12 cellular contexts compared by ENCODE assay signal in the genomic region with DNA sequence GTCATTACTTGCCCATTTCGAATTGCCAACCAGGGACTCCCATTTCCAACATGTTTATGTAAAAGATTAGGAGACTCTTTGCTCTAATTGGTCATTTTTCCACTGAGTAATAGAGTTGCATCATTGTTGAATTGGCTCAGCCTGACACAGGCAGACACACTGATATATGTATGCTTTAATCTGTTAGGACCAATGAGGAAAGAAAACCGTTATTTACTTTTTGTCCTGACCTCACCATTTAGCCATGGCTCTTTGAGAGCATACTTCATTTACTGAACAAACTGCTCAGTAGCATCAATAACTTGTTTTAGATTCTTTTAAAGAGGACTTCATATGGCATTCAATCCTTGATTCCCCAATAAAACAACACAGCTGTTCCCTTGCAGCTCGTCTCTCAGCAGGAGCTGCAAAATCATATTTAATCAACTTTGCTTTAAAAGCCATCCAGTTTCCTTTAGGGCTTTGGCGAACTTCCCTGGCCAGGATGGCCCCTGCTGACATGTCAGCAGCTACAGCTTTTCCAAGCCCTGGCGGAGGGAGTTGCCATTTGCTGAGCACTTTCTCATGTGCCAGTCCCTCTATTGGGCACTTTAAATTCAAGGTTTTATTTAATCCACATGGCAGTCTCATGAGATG.
DNase-seq lines count a peak whose midpoint lies in the region; FAIRE-seq and TF ChIP-seq lines count a peak whose summit lies in the region.
"Had no signal": no experiment of that assay in that cellular context is flagged by ENCODE, and none has a peak within 500 bp of the region (broad histone marks: within the 10 kb centered on the region; RNA-seq: fewer than 3 reads in every experiment).

No MANE protein-coding gene starts in this region.

- H3K27ac ChIP-seq in coronary artery (peak overlapping the region; percentile 2 to 20), muscle layer of duodenum (ENCODE audit: low read length) (peak overlapping the region; percentile 7)
- H3K27ac ChIP-seq: sigmoid colon had no signal

- TF ChIP-seq CTCF in coronary artery (IDR thresholded peaks at IDR 0.05): no peak

- H3K36me3 ChIP-seq in muscle layer of duodenum (ENCODE audit: control insufficient read depth in 1 of 2, insufficient read depth in 2 of 2, low read length in 2 of 2): no peaks in the 10 kb centered on the region
- H3K36me3 ChIP-seq: sigmoid colon had no signal

- H3K27me3 ChIP-seq in muscle layer of duodenum (ENCODE audit: low read depth, low read length): no peaks in the 10 kb centered on the region
- H3K27me3 ChIP-seq: sigmoid colon had no signal

- no peak for FAIRE-seq in RCC 7860 (lab: Jason Lieb, UNC)

- no peak overlapping the region for H3K4me3 ChIP-seq in coronary artery
- no peak overlapping the region for H3K4me3 ChIP-seq in muscle layer of duodenum (ENCODE audit: low read depth in 1 of 2, low read length in 2 of 2)
- H3K4me3 ChIP-seq: sigmoid colon had no signal

- H3K9me3 ChIP-seq in muscle layer of duodenum (ENCODE audit: control insufficient read depth in 1 of 2, low read length in 2 of 2): no peaks in the 10 kb centered on the region
- H3K9me3 ChIP-seq: sigmoid colon had no signal

- no peaks in the 10 kb centered on the region for H3K4me1 ChIP-seq in muscle layer of duodenum (ENCODE audit: control insufficient read depth in 1 of 2, insufficient read depth in 2 of 2, low read length in 2 of 2)

- DNase-seq in Daoy (ENCODE audit: low read depth) (peak; percentile 57), NCI-H446 (lab: John Stamatoyannopoulos, UW) (peak; percentile 16 to 77), coronary artery (ENCODE audit: low spot score) (no peak), RCC 7860 (ENCODE audit: low spot score) (no peak), islet precursor cell (no peak)
- DNase-seq in activated CD8-positive, alpha-beta memory T cell treated with anti-CD3 and anti-CD28 coated beads, Interleukin-2, amount 50 U/mL, for 48 hours: no peak
- DNase-seq in stimulated activated naive CD4-positive, alpha-beta T cell (lab: John Stamatoyannopoulos, UW): no peak
- DNase-seq: activated T-cell treated with anti-CD3 and anti-CD28 coated beads, Interleukin-2, amount 50 U/mL, for 72 hours; kidney glomerular epithelial cell; NCI-H82; sigmoid colon had no signal

Comparison
In these comparisons a context has a peak if more than half of its experiments do, and no peak if none do; other contexts are left out.
1. DNase-seq: peak in Daoy (single experiment) and NCI-H446 (2 of 2); none in coronary artery (single experiment), activated CD8-positive, alpha-beta memory T cell treated with anti-CD3 and anti-CD28 coated beads, Interleukin-2, amount 50 U/mL, for 48 hours (single experiment), RCC 7860 (single experiment), islet precursor cell (single experiment) and stimulated activated naive CD4-positive, alpha-beta T cell (0 of 6).